ENCODE assay signal across 27 cellular contexts in genomic region chr9:133878402-133878801, GRCh38.
DNase-seq lines count a peak whose midpoint lies in the region; ATAC-seq, FAIRE-seq and TF ChIP-seq lines count a peak whose summit lies in the region.
"Had no signal": no experiment of that assay in that cellular context is flagged by ENCODE, and none has a peak within 500 bp of the region (broad histone marks: within the 10 kb centered on the region; RNA-seq: fewer than 3 reads in every experiment).

No MANE protein-coding gene starts in this region.

- H3K79me1 ChIP-seq in neuronal stem cell (ENCODE audit: low read depth, low read length): peaks cover 41% of the 10 kb centered on the region

- H2AK5ac ChIP-seq in neuronal stem cell (ENCODE audit: low read depth, low read length): peak overlapping the region; percentile 74

- in situ Hi-C loops in HepG2 (cut with HindIII; ENCODE audit: extremely low pct_ligation_motif_present, low pct_unique_long_range_greater_than_20kb): no loop called here

- TF ChIP-seq EP300 in HepG2 (IDR thresholded peaks at IDR 0.05; ENCODE audit: low read depth in 2 of 2, low read length in 2 of 2) (no peak), HepG2 (CRISPR knock-in tag; IDR thresholded peaks at IDR 0.05; ENCODE audit: borderline replicate concordance) (no peak)

- no peak overlapping the region for H2BK12ac ChIP-seq in neuronal stem cell (ENCODE audit: low read length)

- peak overlapping the region; percentile 84 for H3K14ac ChIP-seq in neuronal stem cell (ENCODE audit: low read length)

- H3K36me3 Mint-ChIP-seq in glutamatergic neuron (ENCODE audit: unreplicated experiment): no peaks in the 10 kb centered on the region

- peak overlapping the region; percentile 88 for H3K18ac ChIP-seq in neuronal stem cell (ENCODE audit: low read length)

- no TSS peak for BruUV-seq in HepG2 (replicated peaks; lab: Mats Ljungman, UMichigan)

- peak overlapping the region; percentile 62 for H2BK15ac ChIP-seq in neuronal stem cell (ENCODE audit: low read length)

- DNase-seq in HepG2 (ENCODE audit: low spot score) (no peak), right lobe of liver (no peak), glutamatergic neuron (no peak), neuronal stem cell (ENCODE audit: low spot score) (no peak), mucosa of descending colon (no peak), NCI-H128 (lab: John Stamatoyannopoulos, UW; ENCODE audit: unreplicated experiment) (no peak), testis (no peak)
- DNase-seq: ACHN; CD4-positive, alpha-beta T cell; COR-L47; GM23248; Karpas-422; MV-4-11; NCI-H1105 treated with DMSO at 0.1 percent for 48 hours; NCI-H1694; NCI-H2081; NCI-H2171; NCI-H345; NCI-H524; NCI-H774; NK-92 treated with Interleukin-12 subunit alpha and Interleukin-12 subunit beta, amount 100 ng/mL, for 24 hours; SJCRH30 had no signal

- ATAC-seq in HepG2 (no peak), right lobe of liver (no peak), mucosa of descending colon (no peak), HG03565 (IDR thresholded peaks at IDR 0.05; ENCODE audit: unreplicated experiment) (no peak)
- ATAC-seq: HCT116, Panc1 had no signal

- peak overlapping the region; percentile 86 for H3K27ac Mint-ChIP-seq in glutamatergic neuron (ENCODE audit: unreplicated experiment)
- H3K27ac Mint-ChIP-seq: CD4-positive, alpha-beta T cell had no signal

- H3K4me2 ChIP-seq in HepG2 (ENCODE audit: low read depth, low read length): no peak overlapping the region
- H3K4me2 ChIP-seq in neuronal stem cell (ENCODE audit: insufficient read depth, low read length, poor library complexity, severe bottlenecking): no peak overlapping the region
- H3K4me2 ChIP-seq: BLaER1 had no signal

- no peak overlapping the region for H3K4ac ChIP-seq in neuronal stem cell (ENCODE audit: low read length)

- H3K27me3 ChIP-seq in HepG2 (ENCODE audit: control insufficient read depth in 1 of 2, insufficient read depth in 2 of 2, low read length in 2 of 2) (no peaks in the 10 kb centered on the region), right lobe of liver (no peaks in the 10 kb centered on the region), neuronal stem cell (ENCODE audit: control insufficient read depth in 3 of 3, insufficient read depth in 3 of 3, low read depth in 1 of 3, low read length in 3 of 3) (no peaks in the 10 kb centered on the region), testis (no peaks in the 10 kb centered on the region)
- H3K27me3 ChIP-seq: BLaER1, SJCRH30 had no signal

- H3K36me3 ChIP-seq in HepG2 (replicated peaks in 1 of 2; ENCODE audit: control insufficient read depth in 1 of 2, insufficient read depth in 2 of 2, low read length in 2 of 2): peaks cover 2 to 27% of the 10 kb centered on the region in 2 experiments; a peak in 4 of 5 replicates
- no peaks in the 10 kb centered on the region for H3K36me3 ChIP-seq in right lobe of liver
- peaks cover 0 to 2% of the 10 kb centered on the region in 2 donors for H3K36me3 ChIP-seq in neuronal stem cell (replicated peaks in 1 of 2; ENCODE audit: control insufficient read depth in 2 of 2, insufficient read depth in 2 of 2, low read length in 2 of 2)
- H3K36me3 ChIP-seq in mucosa of descending colon (ENCODE audit: low read depth): no peaks in the 10 kb centered on the region
- H3K36me3 ChIP-seq in testis (ENCODE audit: low read depth, missing control alignments): no peaks in the 10 kb centered on the region
- H3K36me3 ChIP-seq: SJCRH30 had no signal

- H3K9me3 Mint-ChIP-seq in glutamatergic neuron (ENCODE audit: unreplicated experiment): peaks cover 69% of the 10 kb centered on the region
- H3K9me3 Mint-ChIP-seq: CD4-positive, alpha-beta T cell had no signal

- intact Hi-C loops in HepG2 (cut with micrococcal nuclease; ENCODE audit: unreplicated experiment) (no loop called here), right lobe of liver (cut with DNase I) (no loop called here), mucosa of descending colon (cut with DNase I, micrococcal nuclease) (no loop called here), testis (cut with DNase I; ENCODE audit: low total_unique reads) (no loop called here)

- TF ChIP-seq POLR2A in HepG2 (IDR thresholded peaks at IDR 0.05; ENCODE audit: insufficient read depth in 1 of 2, low read depth in 2 of 2, low read length in 2 of 2): no peak
- TF ChIP-seq POLR2A in right lobe of liver (IDR thresholded peaks at IDR 0.05): no peak
- no peak for TF ChIP-seq POLR2A in testis (IDR thresholded peaks at IDR 0.05)

- FAIRE-seq in HepG2 (lab: Jason Lieb, UNC): no peak

- no peak overlapping the region for H2BK120ac ChIP-seq in neuronal stem cell (ENCODE audit: low read depth, low read length)

- POLR2A ChIA-PET in HepG2 (lab: Yijun Ruan, JAX): no interaction called here

- H3K79me2 ChIP-seq in HepG2 (ENCODE audit: insufficient read depth, low read length): peaks cover 94% of the 10 kb centered on the region

- H3K9me3 ChIP-seq in HepG2 (ENCODE audit: low read length) (no peaks in the 10 kb centered on the region), right lobe of liver (no peaks in the 10 kb centered on the region), neuronal stem cell (replicated peaks in 1 of 2; ENCODE audit: control insufficient read depth in 2 of 2, insufficient read depth in 1 of 2, low read depth in 1 of 2, low read length in 2 of 2) (no peaks in the 10 kb centered on the region), mucosa of descending colon (no peaks in the 10 kb centered on the region), testis (no peaks in the 10 kb centered on the region)
- H3K9me3 ChIP-seq: BLaER1, SJCRH30 had no signal

- H3K4me3 ChIP-seq in HepG2 (replicated peaks in 1 of 3; ENCODE audit: insufficient read depth in 1 of 3, low read depth in 2 of 3, low read length in 3 of 3) (no peak overlapping the region), right lobe of liver (no peak overlapping the region), neuronal stem cell (ENCODE audit: low read length in 2 of 2) (no peak overlapping the region), mucosa of descending colon (no peak overlapping the region), testis (no peak overlapping the region)
- H3K4me3 ChIP-seq: BLaER1, GM23248, SJCRH30 had no signal

- peak overlapping the region; percentile 48 for H2BK5ac ChIP-seq in neuronal stem cell (ENCODE audit: low read length)

- no peak overlapping the region for H2AFZ ChIP-seq in HepG2 (ENCODE audit: low read length)
- H2AFZ ChIP-seq in neuronal stem cell (ENCODE audit: low read length): no peak overlapping the region
- H2AFZ ChIP-seq: GM23248 had no signal

- peaks cover 49% of the 10 kb centered on the region for H3K27me3 Mint-ChIP-seq in glutamatergic neuron (ENCODE audit: unreplicated experiment)
- H3K27me3 Mint-ChIP-seq: CD4-positive, alpha-beta T cell had no signal

- TF ChIP-seq CTCF in HepG2 (CRISPR knock-in tag; IDR thresholded peaks at IDR 0.05) (no peak), right lobe of liver (IDR thresholded peaks at IDR 0.05) (no peak), glutamatergic neuron (IDR thresholded peaks at IDR 0.05; ENCODE audit: partially characterized antibody, unreplicated experiment) (no peak), mucosa of descending colon (IDR thresholded peaks at IDR 0.05) (no peak), testis (IDR thresholded peaks at IDR 0.05) (no peak)

- peak overlapping the region; percentile 60 for H3K23ac ChIP-seq in neuronal stem cell (ENCODE audit: low read depth, low read length, poor library complexity)

- H3K4me1 Mint-ChIP-seq in glutamatergic neuron (ENCODE audit: low read depth, unreplicated experiment): peaks cover 82% of the 10 kb centered on the region

- CTCF ChIA-PET in HepG2 (lab: Yijun Ruan, JAX; ENCODE audit: low intra/inter-chr PET ratio, low total read pairs): no interaction called here

- H3K9ac ChIP-seq in HepG2 (ENCODE audit: insufficient read depth, low read depth, low read length) (no peak overlapping the region), neuronal stem cell (ENCODE audit: low read depth, low read length, poor library complexity) (no peak overlapping the region)
- H3K9ac ChIP-seq: BLaER1, GM23248 had no signal

- peaks cover 52% of the 10 kb centered on the region; the same call in 1 of the 2 replicates for H4K20me1 ChIP-seq in HepG2 (ENCODE audit: insufficient read depth, low read length)

- no peak overlapping the region for H4K91ac ChIP-seq in neuronal stem cell (ENCODE audit: low read depth, low read length, poor library complexity)

- no peak for TF ChIP-seq RAD21 in HepG2 (CRISPR knock-in tag; IDR thresholded peaks at IDR 0.05)

- H4K8ac ChIP-seq in neuronal stem cell (ENCODE audit: low read depth, low read length): no peak overlapping the region

- WGBS in HepG2 (ENCODE audit: low lambda C conversion rate): 100% methylated on average over 6 of the region's 13 CpGs
- WGBS in right lobe of liver (ENCODE audit: insufficient coverage, low coverage, low lambda C conversion rate, missing lambda C conversion rate): 0% methylated on average over 1 of the region's 13 CpGs
- no CpG with 5 or more reads among the region's 13 CpGs for WGBS in neuronal stem cell (ENCODE audit: extremely low coverage in 2 of 2, insufficient read length in 2 of 2, insufficient replicate concordance in 1 of 2), 2 donors
- 89 to 91% methylated on average over 4 to 12 of the region's 13 CpGs for WGBS in testis, 2 donors

- no peak overlapping the region for H3K27ac ChIP-seq in HepG2 (ENCODE audit: extremely low read length, insufficient read depth, low read length)
- peak overlapping the region in 1 of 3 donors; percentile 93 for H3K27ac ChIP-seq in right lobe of liver
- no peak overlapping the region for H3K27ac ChIP-seq in neuronal stem cell (replicated peaks; ENCODE audit: low read length)
- no peak overlapping the region for H3K27ac ChIP-seq in testis
- H3K27ac ChIP-seq: 22Rv1, BLaER1, GM23248, SJCRH30 had no signal

- H3K4me1 ChIP-seq in HepG2 (ENCODE audit: insufficient read depth, low read length): peaks cover 64% of the 10 kb centered on the region
- peaks cover 0 to 66% (median 36%) of the 10 kb centered on the region in 4 donors for H3K4me1 ChIP-seq in right lobe of liver
- peaks cover 30 to 49% of the 10 kb centered on the region in 2 donors for H3K4me1 ChIP-seq in neuronal stem cell (ENCODE audit: control insufficient read depth in 2 of 2, insufficient read depth in 1 of 2, low read depth in 1 of 2, low read length in 2 of 2)
- no peaks in the 10 kb centered on the region for H3K4me1 ChIP-seq in mucosa of descending colon (ENCODE audit: low read depth)
- H3K4me1 ChIP-seq in testis: peaks cover 20% of the 10 kb centered on the region

- H3K4me3 Mint-ChIP-seq in glutamatergic neuron (ENCODE audit: unreplicated experiment): peak overlapping the region; percentile 59
- H3K4me3 Mint-ChIP-seq: CD4-positive, alpha-beta T cell had no signal
